ENCODE assay signal across 15 cellular contexts in the genomic region with DNA sequence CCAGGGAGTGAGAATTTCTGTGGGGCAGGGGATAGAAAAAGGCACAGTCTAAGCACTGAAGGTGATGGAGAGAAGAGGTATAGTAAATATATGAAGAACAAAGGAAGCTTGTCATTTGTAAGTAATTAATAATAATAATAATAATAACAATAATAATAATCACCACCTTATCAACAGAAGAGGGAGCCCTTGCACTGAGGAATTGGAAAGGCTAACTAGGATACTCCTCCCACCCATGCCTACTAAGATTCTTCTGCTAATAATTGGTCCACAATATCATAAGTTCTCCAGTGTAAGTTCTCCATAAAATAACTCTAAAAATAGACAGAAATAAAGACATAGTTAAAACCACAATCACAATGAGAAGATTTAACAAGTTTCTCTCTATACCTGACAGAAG. TPM values are rescaled to one million over a fixed set of nuclear protein-coding genes. Genes with fewer than 3 reads are reported as not detected.
DNase-seq lines count a peak whose midpoint lies in the region; ATAC-seq, FAIRE-seq and TF ChIP-seq lines count a peak whose summit lies in the region.
"Had no signal": no experiment of that assay in that cellular context is flagged by ENCODE, and none has a peak within 500 bp of the region (broad histone marks: within the 10 kb centered on the region; RNA-seq: fewer than 3 reads in every experiment).

No MANE protein-coding gene starts in this region.

- no peaks in the 10 kb centered on the region for H4K20me1 ChIP-seq in neural cell (ENCODE audit: insufficient read depth)

- TF ChIP-seq RAD21 in neural cell (conservative IDR thresholded peaks at IDR 0.05), result peak; percentile 48

- no peaks in the 10 kb centered on the region for H3K9me2 ChIP-seq in neural cell (ENCODE audit: insufficient read depth, low read length)

- DNase-seq in GM12865 (ENCODE audit: low read depth) (peak; percentile 12), OCI-M1 (lab: John Stamatoyannopoulos, UW) (peak; percentile 21), dermis blood vessel endothelial cell (peak; percentile 0), RCC 7860 (ENCODE audit: low spot score) (no peak), transverse colon (no peak)
- DNase-seq: activated naive CD8-positive, alpha-beta T cell treated with anti-CD3 and anti-CD28 coated beads, Interleukin-2, amount 10 ng/mL, durations not matched to agents 7 days and 5 days; CD8-positive, alpha-beta T cell; NCI-H2081; psoas muscle; stimulated activated CD4-positive, alpha-beta T cell treated with anti-CD3 and anti-CD28 coated beads, Interleukin-4, amount 100 ng/mL, for 4 hours had no signal

- H3K27ac ChIP-seq in neural cell (ENCODE audit: low read length) (no peak overlapping the region), transverse colon (no peak overlapping the region)
- H3K27ac ChIP-seq: psoas muscle had no signal

- ATAC-seq in GM19023 (IDR thresholded peaks at IDR 0.05; ENCODE audit: unreplicated experiment) (no peak), GM19452 (IDR thresholded peaks at IDR 0.05; ENCODE audit: unreplicated experiment) (no peak)
- ATAC-seq: CD8-positive, alpha-beta T cell; psoas muscle had no signal

- H3K36me3 ChIP-seq in neural cell (ENCODE audit: insufficient read depth, low read length) (no peaks in the 10 kb centered on the region), transverse colon (no peaks in the 10 kb centered on the region)
- H3K36me3 ChIP-seq: HAP-1 had no signal

- FAIRE-seq in RCC 7860 (lab: Jason Lieb, UNC), result no peak

- no peaks in the 10 kb centered on the region for H3K9me3 ChIP-seq in neural cell (ENCODE audit: low read length)
- H3K9me3 ChIP-seq in transverse colon, result no peaks in the 10 kb centered on the region
- H3K9me3 ChIP-seq: HAP-1, psoas muscle had no signal

- H3K4me1 ChIP-seq in transverse colon, result no peaks in the 10 kb centered on the region
- H3K4me1 ChIP-seq: HAP-1, psoas muscle had no signal

- H3F3A ChIP-seq in neural cell (ENCODE audit: insufficient read depth, low read length, poor library complexity, severe bottlenecking), result no peaks in the 10 kb centered on the region

- TF ChIP-seq EP300 in neural cell (conservative IDR thresholded peaks at IDR 0.05; ENCODE audit: poor library complexity, severe bottlenecking) (no peak), transverse colon (IDR thresholded peaks at IDR 0.05; ENCODE audit: low read depth) (no peak)

- H3K4me3 ChIP-seq in GM12865 (ENCODE audit: low read depth, low read length) (no peak overlapping the region), neural cell (ENCODE audit: low read length) (no peak overlapping the region), transverse colon (no peak overlapping the region)
- H3K4me3 ChIP-seq: HAP-1, psoas muscle had no signal

- H3K4me2 ChIP-seq in neural cell (ENCODE audit: low read length), result no peak overlapping the region

- no peak overlapping the region for H2AFZ ChIP-seq in neural cell (ENCODE audit: low read depth, low read length)

- TF ChIP-seq CTCF in GM12865 (IDR thresholded peaks at IDR 0.05; ENCODE audit: insufficient read depth, low read depth, low read length, missing control alignments) (peak; percentile 13), neural cell (IDR thresholded peaks at IDR 0.05; ENCODE audit: poor library complexity, severe bottlenecking) (peak; percentile 36), transverse colon (IDR thresholded peaks at IDR 0.05) (no peak)

- intact Hi-C loops in transverse colon (cut with DNase I; ENCODE audit: low total_unique reads), result no loop called here

- TF ChIP-seq POLR2A in transverse colon (IDR thresholded peaks at IDR 0.05), result no peak

- H3K27me3 ChIP-seq in neural cell (ENCODE audit: insufficient read depth, low read depth, low read length), result no peaks in the 10 kb centered on the region
- no peaks in the 10 kb centered on the region for H3K27me3 ChIP-seq in transverse colon

- no peak overlapping the region for H3K9ac ChIP-seq in neural cell (ENCODE audit: low read length)

- H3K79me2 ChIP-seq in neural cell (replicated peaks; ENCODE audit: insufficient read depth, low read length), result no peaks in the 10 kb centered on the region

- in situ Hi-C loops in transverse colon (cut with MboI; ENCODE audit: low pct_ligation_motif_present in 1 of 4, low pct_unique_long_range_greater_than_20kb in 1 of 4, low sequenced_read_pairs in 3 of 4), result no loop called here

TF ChIP-seq in neural cell, 6 proteins besides CTCF, POLR2A, EP300 and RAD21:
- TF ChIP-seq POLR2AphosphoS5 (IDR thresholded peaks at IDR 0.05), result no peak
- TF ChIP-seq, protein P1, sequence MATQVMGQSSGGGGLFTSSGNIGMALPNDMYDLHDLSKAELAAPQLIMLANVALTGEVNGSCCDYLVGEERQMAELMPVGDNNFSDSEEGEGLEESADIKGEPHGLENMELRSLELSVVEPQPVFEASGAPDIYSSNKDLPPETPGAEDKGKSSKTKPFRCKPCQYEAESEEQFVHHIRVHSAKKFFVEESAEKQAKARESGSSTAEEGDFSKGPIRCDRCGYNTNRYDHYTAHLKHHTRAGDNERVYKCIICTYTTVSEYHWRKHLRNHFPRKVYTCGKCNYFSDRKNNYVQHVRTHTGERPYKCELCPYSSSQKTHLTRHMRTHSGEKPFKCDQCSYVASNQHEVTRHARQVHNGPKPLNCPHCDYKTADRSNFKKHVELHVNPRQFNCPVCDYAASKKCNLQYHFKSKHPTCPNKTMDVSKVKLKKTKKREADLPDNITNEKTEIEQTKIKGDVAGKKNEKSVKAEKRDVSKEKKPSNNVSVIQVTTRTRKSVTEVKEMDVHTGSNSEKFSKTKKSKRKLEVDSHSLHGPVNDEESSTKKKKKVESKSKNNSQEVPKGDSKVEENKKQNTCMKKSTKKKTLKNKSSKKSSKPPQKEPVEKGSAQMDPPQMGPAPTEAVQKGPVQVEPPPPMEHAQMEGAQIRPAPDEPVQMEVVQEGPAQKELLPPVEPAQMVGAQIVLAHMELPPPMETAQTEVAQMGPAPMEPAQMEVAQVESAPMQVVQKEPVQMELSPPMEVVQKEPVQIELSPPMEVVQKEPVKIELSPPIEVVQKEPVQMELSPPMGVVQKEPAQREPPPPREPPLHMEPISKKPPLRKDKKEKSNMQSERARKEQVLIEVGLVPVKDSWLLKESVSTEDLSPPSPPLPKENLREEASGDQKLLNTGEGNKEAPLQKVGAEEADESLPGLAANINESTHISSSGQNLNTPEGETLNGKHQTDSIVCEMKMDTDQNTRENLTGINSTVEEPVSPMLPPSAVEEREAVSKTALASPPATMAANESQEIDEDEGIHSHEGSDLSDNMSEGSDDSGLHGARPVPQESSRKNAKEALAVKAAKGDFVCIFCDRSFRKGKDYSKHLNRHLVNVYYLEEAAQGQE (IDR thresholded peaks at IDR 0.05; ENCODE audit: borderline replicate concordance), result no peak
- TF ChIP-seq SMC3 (conservative IDR thresholded peaks at IDR 0.05; ENCODE audit: poor library complexity), result no peak
- no peak for TF ChIP-seq TAF1 (IDR thresholded peaks at IDR 0.05; ENCODE audit: low read depth)
- TF ChIP-seq MXI1 (conservative IDR thresholded peaks at IDR 0.05; ENCODE audit: poor library complexity, severe bottlenecking), result no peak
- TF ChIP-seq EZH2 (IDR thresholded peaks at IDR 0.05; ENCODE audit: borderline replicate concordance, insufficient read depth, low read length, poor library complexity, severe bottlenecking), result no peak

RNA-seq across cellular contexts. Expression of a gene that starts 0.9 kb away (rescaled TPM):
- total RNA-seq in dermis blood vessel endothelial cell (not detected in 2 replicates), transverse colon (not detected)
- polyA plus RNA-seq in neural cell, result not detected in 2 replicates
- polyA minus RNA-seq in neural cell, result not detected in 2 replicates
- total RNA-seq: activated naive CD8-positive, alpha-beta T cell treated with anti-CD3 and anti-CD28 coated beads, Interleukin-2, amount 10 ng/mL, durations not matched to agents 7 days and 5 days; CD8-positive, alpha-beta T cell; mesothelial cell of epicardium; psoas muscle had no signal
- polyA plus RNA-seq: psoas muscle had no signal

RNA-seq across cellular contexts. Expression of a gene that starts 7.3 kb away (rescaled TPM):
- total RNA-seq in dermis blood vessel endothelial cell (not detected in 2 replicates), transverse colon (not detected)
- not detected in 2 replicates for polyA plus RNA-seq in neural cell
- not detected in 2 replicates for polyA minus RNA-seq in neural cell
- total RNA-seq: activated naive CD8-positive, alpha-beta T cell treated with anti-CD3 and anti-CD28 coated beads, Interleukin-2, amount 10 ng/mL, durations not matched to agents 7 days and 5 days; CD8-positive, alpha-beta T cell; mesothelial cell of epicardium; psoas muscle had no signal
- polyA plus RNA-seq: psoas muscle had no signal

RNA-seq across cellular contexts. Expression of a gene that starts 19.4 kb away (rescaled TPM):
- total RNA-seq in dermis blood vessel endothelial cell (not detected in 2 replicates), transverse colon (not detected)
- not detected in 2 replicates for polyA plus RNA-seq in neural cell
- not detected in 2 replicates for polyA minus RNA-seq in neural cell
- total RNA-seq: activated naive CD8-positive, alpha-beta T cell treated with anti-CD3 and anti-CD28 coated beads, Interleukin-2, amount 10 ng/mL, durations not matched to agents 7 days and 5 days; CD8-positive, alpha-beta T cell; mesothelial cell of epicardium; psoas muscle had no signal
- polyA plus RNA-seq: psoas muscle had no signal

RNA-seq across cellular contexts. Expression of a gene that starts 38.7 kb away (rescaled TPM):
- total RNA-seq in dermis blood vessel endothelial cell (not detected in 2 replicates), transverse colon (not detected)
- polyA plus RNA-seq in neural cell, result not detected in 2 replicates
- not detected in 2 replicates for polyA minus RNA-seq in neural cell
- total RNA-seq: activated naive CD8-positive, alpha-beta T cell treated with anti-CD3 and anti-CD28 coated beads, Interleukin-2, amount 10 ng/mL, durations not matched to agents 7 days and 5 days; CD8-positive, alpha-beta T cell; mesothelial cell of epicardium; psoas muscle had no signal
- polyA plus RNA-seq: psoas muscle had no signal

Comparison
In these comparisons a context has a peak if more than half of its experiments do, and no peak if none do; other contexts are left out.
1. DNase-seq: peak in GM12865 (single experiment), OCI-M1 (single experiment) and dermis blood vessel endothelial cell (single experiment); none in RCC 7860 (single experiment) and transverse colon (single experiment).
2. CTCF ChIP-seq: peak in GM12865 (single experiment) and neural cell (single experiment); none in transverse colon (0 of 5).